ENCODE assay signal across 1 cellular context in genomic region chr6:40630046-40630445, GRCh38.
TF ChIP-seq lines count a peak whose summit lies in the region.

No MANE protein-coding gene starts in this region.

TF ChIP-seq in H1, 55 proteins besides CTCF, POLR2A, EP300 and RAD21:
- TF ChIP-seq TAF7 (optimal IDR thresholded peaks at IDR 0.05; ENCODE audit: borderline replicate concordance, low read depth, low read length): no peak
